Comparison of ENCODE assay signal across 11 cellular contexts in the genomic region with DNA sequence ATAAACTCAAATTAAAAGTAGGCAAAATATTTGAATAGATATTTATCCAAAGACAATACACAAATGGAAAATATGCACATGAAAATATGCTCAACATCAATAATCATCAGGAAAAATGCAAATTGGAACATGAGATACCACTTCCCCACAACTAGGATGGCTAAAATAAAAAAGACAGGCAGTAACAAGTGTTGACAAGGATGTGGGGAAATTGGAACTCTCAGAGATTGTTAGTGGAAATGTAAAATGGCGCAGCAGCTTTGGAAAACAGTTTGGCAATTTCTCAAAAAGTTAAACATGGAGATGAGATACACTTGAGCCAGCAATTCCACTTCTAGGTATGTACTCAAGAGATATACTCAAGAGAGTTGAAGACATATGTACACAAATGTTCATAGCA.
"Had no signal": no experiment of that assay in that cellular context is flagged by ENCODE, and none has a peak within 500 bp of the region (broad histone marks: within the 10 kb centered on the region; RNA-seq: fewer than 3 reads in every experiment).

No MANE protein-coding gene starts in this region.

- DNase-seq: GM23248, GOT3, H7, H9, HCEC 1CT, HFFc6 had no signal

- H3K27ac ChIP-seq: GM23248 had no signal

- ATAC-seq: GM23338, HCT116 had no signal

- H3K4me2 ChIP-seq: GM23338 had no signal

- H3K4me1 ChIP-seq: HAP-1 had no signal

- H3K9ac ChIP-seq: GM23248 had no signal

- H3K27ac Mint-ChIP-seq: GM23338, H9, HFFc6 had no signal

- FAIRE-seq: H1, H54 had no signal

- H3K4me3 ChIP-seq: GM23248, GM23338, HAP-1 had no signal

- H3K9me3 ChIP-seq: HAP-1 had no signal

- H3K4me3 Mint-ChIP-seq: GM23338, H9, HFFc6 had no signal

- H3K36me3 ChIP-seq: HAP-1 had no signal

- H3K9me3 Mint-ChIP-seq: GM23338, H9, HFFc6 had no signal

- H2AFZ ChIP-seq: GM23248, GM23338 had no signal
